In the genomic region with DNA sequence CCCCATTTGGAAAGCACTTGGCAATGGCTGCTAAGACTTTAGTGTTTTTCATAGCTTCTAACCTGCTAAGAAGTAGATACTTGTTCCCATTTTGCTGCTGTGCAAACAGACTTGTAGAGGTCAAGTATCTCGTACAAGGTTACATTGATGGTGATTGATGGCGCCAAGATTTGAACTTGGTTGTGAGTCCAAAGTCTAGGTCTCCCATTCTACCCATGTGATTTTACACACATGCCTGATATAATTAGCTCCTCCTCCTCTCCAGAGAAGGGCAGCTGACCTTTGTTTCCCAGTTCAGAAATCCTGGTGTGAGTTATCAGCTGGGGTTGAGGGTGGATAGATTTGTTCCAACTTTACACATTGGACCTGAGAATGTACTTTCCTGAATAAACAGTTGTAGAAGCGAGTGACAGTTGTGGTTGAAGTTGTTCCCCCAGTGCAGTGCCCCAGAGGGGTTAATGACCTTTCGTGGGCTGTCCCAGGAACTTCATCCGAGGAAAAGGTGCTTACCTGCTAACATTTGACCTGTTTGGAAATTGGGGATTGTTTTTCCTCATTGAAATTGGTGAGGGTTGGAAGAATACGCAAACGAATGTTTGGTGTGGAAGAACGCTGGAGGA, we compare ENCODE assay signal across 20 cellular contexts. TPM values are rescaled to one million over a fixed set of nuclear protein-coding genes. Genes with fewer than 3 reads are reported as not detected.
DNase-seq lines count a peak whose midpoint lies in the region; ATAC-seq, FAIRE-seq and TF ChIP-seq lines count a peak whose summit lies in the region.
"Had no signal": no experiment of that assay in that cellular context is flagged by ENCODE, and none has a peak within 500 bp of the region (broad histone marks: within the 10 kb centered on the region; RNA-seq: fewer than 3 reads in every experiment).

No MANE protein-coding gene starts in this region.

- no peaks in the 10 kb centered on the region for H3K9me3 ChIP-seq in right lobe of liver
- H3K9me3 ChIP-seq in small intestine (ENCODE audit: control insufficient read depth, low read depth) = no peaks in the 10 kb centered on the region
- no peaks in the 10 kb centered on the region for H3K9me3 ChIP-seq in A673 (ENCODE audit: low read depth, low read length, poor library complexity, severe bottlenecking)

- CTCF ChIA-PET in A673 (lab: Charles Lee) = no interaction called here

- intact Hi-C loops in right lobe of liver (cut with DNase I) = no loop called here
- intact Hi-C loops in A673 (cut with micrococcal nuclease; ENCODE audit: unreplicated experiment) = no loop called here
- intact Hi-C loops in CD14-positive monocyte (cut with micrococcal nuclease) = no loop called here

- H3K4me3 ChIP-seq in right lobe of liver = no peak overlapping the region
- H3K4me3 ChIP-seq in small intestine (ENCODE audit: low read depth in 1 of 2, low read length in 2 of 2) = no peak overlapping the region
- no peak overlapping the region for H3K4me3 ChIP-seq in A673 (ENCODE audit: low read depth, low read length, poor library complexity, severe bottlenecking)

- H3K27me3 ChIP-seq in right lobe of liver = no peaks in the 10 kb centered on the region
- no peaks in the 10 kb centered on the region for H3K27me3 ChIP-seq in small intestine (ENCODE audit: control insufficient read depth in 2 of 2, insufficient read depth in 2 of 2, low read length in 2 of 2)
- no peaks in the 10 kb centered on the region for H3K27me3 ChIP-seq in A673 (replicated peaks; ENCODE audit: insufficient read depth, low read depth, low read length, poor library complexity)

- peak; percentile 91 to 97 (median 95) for ATAC-seq in right lobe of liver
- no peak for ATAC-seq in HG03196 (IDR thresholded peaks at IDR 0.05; ENCODE audit: unreplicated experiment)

- H3K4me1 Mint-ChIP-seq in endothelial cell (ENCODE audit: unreplicated experiment) (peaks cover 37% of the 10 kb centered on the region), CD14-positive monocyte (no peaks in the 10 kb centered on the region)
- H3K4me1 Mint-ChIP-seq: CD4-positive, alpha-beta memory T cell had no signal

- FAIRE-seq in small intestine (lab: Jason Lieb, UNC) = no peak
- FAIRE-seq: A204.1, HTR-8/SVneo had no signal

- 23% methylated on average over 8 of the region's 8 CpGs for WGBS in right lobe of liver (ENCODE audit: insufficient coverage, low coverage, low lambda C conversion rate, missing lambda C conversion rate)
- WGBS in small intestine, 3 donors = 31 to 60% (median 44%) methylated on average over 8 of the region's 8 CpGs

- H3K4me1 ChIP-seq in right lobe of liver = peaks cover 0 to 24% (median 12%) of the 10 kb centered on the region in 4 donors
- H3K4me1 ChIP-seq in small intestine (ENCODE audit: control insufficient read depth in 2 of 2, insufficient read depth in 1 of 2, low read depth in 1 of 2, low read length in 1 of 2) = peaks cover 0 to 2% of the 10 kb centered on the region in 2 donors
- H3K4me1 ChIP-seq in A673 (ENCODE audit: insufficient read depth, low read length, poor library complexity, severe bottlenecking) = no peaks in the 10 kb centered on the region

- POLR2A ChIA-PET in A673 (lab: Charles Lee; ENCODE audit: low non-redundant PET) = no interaction called here

- H3K27ac Mint-ChIP-seq in endothelial cell (ENCODE audit: unreplicated experiment) (peak overlapping the region; percentile 18), CD14-positive monocyte (no peak overlapping the region)
- H3K27ac Mint-ChIP-seq: CD4-positive, alpha-beta memory T cell had no signal

- DNase-seq in HuH-7 (ENCODE audit: low spot score) (peak; percentile 67), endothelial cell (ENCODE audit: low spot score) (no peak), right lobe of liver (peak; percentile 48 to 86 (median 83)), small intestine (peak; percentile 97), A673 (ENCODE audit: low spot score) (no peak), NCI-H2029 (lab: John Stamatoyannopoulos, UW) (no peak), CD14-positive monocyte (ENCODE audit: low spot score) (no peak)
- DNase-seq: Calu3; CD4-positive, alpha-beta memory T cell; GF-D8; HCEC 1CT; NCI-H1105 treated with DMSO at 0.1 percent for 48 hours; NCI-H1694; NCI-H2107; NCI-H524; SHP77 treated with DMSO at 0.1 percent for 48 hours had no signal

- H3K4me3 Mint-ChIP-seq in endothelial cell (ENCODE audit: unreplicated experiment) = no peak overlapping the region
- H3K4me3 Mint-ChIP-seq in CD14-positive monocyte = no peak overlapping the region
- H3K4me3 Mint-ChIP-seq: CD4-positive, alpha-beta memory T cell had no signal

- H3K9me3 Mint-ChIP-seq in endothelial cell (ENCODE audit: unreplicated experiment) (no peaks in the 10 kb centered on the region), CD14-positive monocyte (peaks cover 0 to 3% (median 0%) of the 10 kb centered on the region in 7 donors)
- H3K9me3 Mint-ChIP-seq: CD4-positive, alpha-beta memory T cell had no signal

- H3K27me3 Mint-ChIP-seq in endothelial cell (ENCODE audit: unreplicated experiment) (no peaks in the 10 kb centered on the region), CD14-positive monocyte (ENCODE audit: low read depth in 3 of 3) (peaks cover 17 to 33% (median 32%) of the 10 kb centered on the region in 3 donors)

- H3K27ac ChIP-seq in right lobe of liver (peak overlapping the region; percentile 38 to 78 (median 59)), small intestine (ENCODE audit: low read depth in 1 of 2, low read length in 1 of 2) (peak overlapping the region in 1 of 2 donors; percentile 2), A673 (ENCODE audit: low read depth, low read length, poor library complexity, severe bottlenecking) (no peak overlapping the region)

- H3K36me3 Mint-ChIP-seq in endothelial cell (ENCODE audit: low read depth, unreplicated experiment) = peaks cover 47% of the 10 kb centered on the region
- no peaks in the 10 kb centered on the region for H3K36me3 Mint-ChIP-seq in CD14-positive monocyte
- H3K36me3 Mint-ChIP-seq: CD4-positive, alpha-beta memory T cell had no signal

- TF ChIP-seq POLR2A in right lobe of liver (IDR thresholded peaks at IDR 0.05) = no peak

- TF ChIP-seq CTCF in endothelial cell (IDR thresholded peaks at IDR 0.05; ENCODE audit: unreplicated experiment) (no peak), right lobe of liver (IDR thresholded peaks at IDR 0.05) (no peak), A673 (conservative IDR thresholded peaks at IDR 0.05; ENCODE audit: low read depth, low read length) (no peak), CD14-positive monocyte (IDR thresholded peaks at IDR 0.05) (no peak)

- BruUV-seq in A673 (replicated peaks; lab: Mats Ljungman, UMichigan) = no TSS peak

- no peaks in the 10 kb centered on the region for H3K36me3 ChIP-seq in right lobe of liver
- no peaks in the 10 kb centered on the region for H3K36me3 ChIP-seq in small intestine (ENCODE audit: control insufficient read depth in 2 of 2, insufficient read depth in 2 of 2, low read length in 2 of 2)
- peaks cover 3% of the 10 kb centered on the region for H3K36me3 ChIP-seq in A673 (ENCODE audit: insufficient read depth, low read length, poor library complexity, severe bottlenecking)

RNA-seq across cellular contexts. Expression of gene TCF7L1, which starts 10.4 kb away (rescaled TPM):
- total RNA-seq in endothelial cell (ENCODE audit: unreplicated experiment) (83.8 TPM), right lobe of liver (1 to 10 TPM; 1.2 to 8.8 (median 3.7) TPM), A673 (2021) (21.9 and 29.3 TPM in 2 replicates)
- polyA plus RNA-seq in small intestine (1 to 10 TPM in 2 of 3 donors, under 1 TPM in 1; 0.45 to 4.6 (median 1.9) TPM), CD14-positive monocyte (under 1 TPM in 1 of 2 donors, not detected in 1; 0.05 TPM)
- total RNA-seq: CD4-positive, alpha-beta memory T cell; RPMI7951 had no signal

Comparison
In these comparisons a context has a peak if more than half of its experiments do, and no peak if none do; other contexts are left out.
1. DNase-seq: peak in HuH-7 (single experiment), right lobe of liver (3 of 3) and small intestine (single experiment); none in endothelial cell (single experiment), A673 (single experiment), NCI-H2029 (single experiment) and CD14-positive monocyte (single experiment).